ENCODE assay signal across 9 cellular contexts in the genomic region with DNA sequence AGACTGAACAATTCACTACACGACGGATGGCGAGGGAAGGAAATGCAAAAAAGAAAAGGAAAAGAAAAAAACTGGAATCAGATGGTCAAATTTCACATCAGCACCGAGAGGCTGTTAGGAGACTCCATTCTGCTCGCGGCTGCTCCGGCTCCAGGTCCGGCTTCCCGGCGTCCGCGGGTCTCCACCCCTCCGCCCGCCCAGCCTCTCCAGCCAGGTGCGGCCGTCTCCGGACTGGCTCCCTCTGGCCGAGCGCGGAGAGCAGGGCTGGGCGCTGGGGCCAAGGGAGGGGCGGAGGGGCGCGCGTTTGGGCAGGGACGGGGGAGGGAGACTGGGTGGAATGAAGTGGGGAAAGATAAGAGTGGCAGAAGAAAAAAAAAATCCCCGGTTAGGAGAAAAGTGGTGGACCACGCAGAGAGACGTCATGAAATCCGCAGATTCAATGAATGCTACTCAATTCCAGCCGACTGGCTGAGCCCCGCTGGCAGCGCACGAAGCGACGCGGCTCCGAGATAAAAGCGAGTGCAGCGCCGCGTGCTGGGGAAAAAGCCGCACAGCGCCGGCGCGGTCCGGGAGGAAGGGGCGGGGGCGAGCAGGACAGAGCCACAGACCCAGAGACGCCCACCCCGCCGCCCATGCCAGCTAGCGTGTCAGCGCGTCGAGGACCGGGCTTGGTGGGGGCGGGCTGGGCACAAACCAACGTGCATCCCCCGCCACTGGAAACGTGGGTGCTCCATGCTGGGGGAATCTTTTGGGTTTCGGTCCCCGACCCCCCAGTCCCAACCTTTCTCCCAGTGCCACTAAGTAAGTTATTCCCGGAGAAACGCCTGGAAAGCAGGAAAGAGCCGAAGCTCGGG. TPM values are rescaled to one million over a fixed set of nuclear protein-coding genes. Genes with fewer than 3 reads are reported as not detected.
DNase-seq lines count a peak whose midpoint lies in the region; ATAC-seq, FAIRE-seq and TF ChIP-seq lines count a peak whose summit lies in the region.
"Had no signal": no experiment of that assay in that cellular context is flagged by ENCODE, and none has a peak within 500 bp of the region (broad histone marks: within the 10 kb centered on the region; RNA-seq: fewer than 3 reads in every experiment).

A gene with protein sequence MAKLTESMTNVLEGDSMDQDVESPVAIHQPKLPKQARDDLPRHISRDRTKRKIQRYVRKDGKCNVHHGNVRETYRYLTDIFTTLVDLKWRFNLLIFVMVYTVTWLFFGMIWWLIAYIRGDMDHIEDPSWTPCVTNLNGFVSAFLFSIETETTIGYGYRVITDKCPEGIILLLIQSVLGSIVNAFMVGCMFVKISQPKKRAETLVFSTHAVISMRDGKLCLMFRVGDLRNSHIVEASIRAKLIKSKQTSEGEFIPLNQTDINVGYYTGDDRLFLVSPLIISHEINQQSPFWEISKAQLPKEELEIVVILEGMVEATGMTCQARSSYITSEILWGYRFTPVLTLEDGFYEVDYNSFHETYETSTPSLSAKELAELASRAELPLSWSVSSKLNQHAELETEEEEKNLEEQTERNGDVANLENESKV (minus strand): TSS at position 517 of the 854 bp plus-strand sequence. CDS start 75,775 bp downstream, outside the sequence.

- TF ChIP-seq CTCF in bronchial epithelial cell (IDR thresholded peaks at IDR 0.05; ENCODE audit: insufficient read depth, low read length, severe bottlenecking), result peak; percentile 51
- TF ChIP-seq CTCF in upper lobe of right lung (IDR thresholded peaks at IDR 0.05), result peak; percentile 52

- no peak within 1 kb of the TSS for H3K4me3 Mint-ChIP-seq in activated T-helper 2 cell treated with anti-CD3 and anti-CD28 coated beads, Interferon-gamma antibody, Interleukin-2, Interleukin-4, amounts not matched to agents 10 μg/mL and 5 μg/mL and 100 μg/mL, durations not matched to agents 14 hours and 24 hours and 36 hours (ENCODE audit: low read depth)

- no peaks in the 10 kb centered on the region for H3K9me3 Mint-ChIP-seq in activated T-helper 2 cell treated with anti-CD3 and anti-CD28 coated beads, Interferon-gamma antibody, Interleukin-2, Interleukin-4, amounts not matched to agents 10 μg/mL and 5 μg/mL and 100 μg/mL, durations not matched to agents 14 hours and 24 hours and 36 hours

- no peak within 1 kb of the TSS for H3K27ac ChIP-seq in upper lobe of right lung

- ATAC-seq in upper lobe of right lung, result peak; percentile 78
- ATAC-seq in GM19455 (IDR thresholded peaks at IDR 0.05; ENCODE audit: unreplicated experiment), result no peak

- no peaks in the 10 kb centered on the region for H3K9me3 ChIP-seq in upper lobe of right lung

- intact Hi-C loops in upper lobe of right lung (cut with DNase I), result no loop called here
- intact Hi-C loops in activated T-helper 2 cell treated with anti-CD3 and anti-CD28 coated beads, Interferon-gamma antibody, Interleukin-2, Interleukin-4, amounts not matched to agents 10 μg/mL and 5 μg/mL and 100 μg/mL, durations not matched to agents 14 hours and 24 hours and 36 hours (cut with micrococcal nuclease), result loop anchor here (10.0 kb wide), 2 partner anchors 201 to 1221 kb away; a partner anchor contains a TSS

- H3K36me3 ChIP-seq in bronchial epithelial cell (ENCODE audit: control insufficient read depth, insufficient read depth, low read length) (no peaks in the 10 kb centered on the region), upper lobe of right lung (no peaks in the 10 kb centered on the region)

- H3K4me3 ChIP-seq in bronchial epithelial cell (ENCODE audit: low read depth, low read length) (no peak within 1 kb of the TSS), upper lobe of right lung (peak within 1 kb of the TSS; percentile 35)

- peaks cover 58% of the 10 kb centered on the region for H3K27me3 Mint-ChIP-seq in activated T-helper 2 cell treated with anti-CD3 and anti-CD28 coated beads, Interferon-gamma antibody, Interleukin-2, Interleukin-4, amounts not matched to agents 10 μg/mL and 5 μg/mL and 100 μg/mL, durations not matched to agents 14 hours and 24 hours and 36 hours (ENCODE audit: low read depth)

- H3K36me3 Mint-ChIP-seq in activated T-helper 2 cell treated with anti-CD3 and anti-CD28 coated beads, Interferon-gamma antibody, Interleukin-2, Interleukin-4, amounts not matched to agents 10 μg/mL and 5 μg/mL and 100 μg/mL, durations not matched to agents 14 hours and 24 hours and 36 hours (ENCODE audit: low read depth), result no peaks in the 10 kb centered on the region
- H3K36me3 Mint-ChIP-seq: CD4-positive, CD25-positive, alpha-beta regulatory T cell had no signal

- FAIRE-seq in bronchial epithelial cell (lab: Jason Lieb, UNC), result no peak

- no peak within 1 kb of the TSS for H3K27ac Mint-ChIP-seq in activated T-helper 2 cell treated with anti-CD3 and anti-CD28 coated beads, Interferon-gamma antibody, Interleukin-2, Interleukin-4, amounts not matched to agents 10 μg/mL and 5 μg/mL and 100 μg/mL, durations not matched to agents 14 hours and 24 hours and 36 hours
- H3K27ac Mint-ChIP-seq: CD4-positive, CD25-positive, alpha-beta regulatory T cell had no signal

- peaks cover 11% of the 10 kb centered on the region for H3K4me1 ChIP-seq in upper lobe of right lung

- DNase-seq in NCI-H2029 (lab: John Stamatoyannopoulos, UW) (peak; percentile 40), NCI-H2029 treated with DMSO at 0.1 percent for 48 hours (lab: John Stamatoyannopoulos, UW) (no peak), NCI-H2196 (lab: John Stamatoyannopoulos, UW; ENCODE audit: unreplicated experiment) (peak; percentile 84), bronchial epithelial cell (ENCODE audit: low read depth) (no peak), kidney tubule cell (ENCODE audit: low spot score) (peak; percentile 53), upper lobe of right lung (peak; percentile 73)
- DNase-seq in activated T-helper 2 cell treated with anti-CD3 and anti-CD28 coated beads, Interferon-gamma antibody, Interleukin-2, Interleukin-4, amounts not matched to agents 10 μg/mL and 5 μg/mL and 100 μg/mL, durations not matched to agents 14 hours and 24 hours and 36 hours (ENCODE audit: low spot score), result no peak
- DNase-seq: CD4-positive, CD25-positive, alpha-beta regulatory T cell had no signal

- H3K27me3 ChIP-seq in bronchial epithelial cell (ENCODE audit: control insufficient read depth, insufficient read depth, low read length) (peaks cover 18% of the 10 kb centered on the region), upper lobe of right lung (peaks cover 72% of the 10 kb centered on the region)

- peaks cover 1% of the 10 kb centered on the region for H3K4me1 Mint-ChIP-seq in activated T-helper 2 cell treated with anti-CD3 and anti-CD28 coated beads, Interferon-gamma antibody, Interleukin-2, Interleukin-4, amounts not matched to agents 10 μg/mL and 5 μg/mL and 100 μg/mL, durations not matched to agents 14 hours and 24 hours and 36 hours (ENCODE audit: low read depth)

RNA-seq across cellular contexts. Expression of the gene that starts here (rescaled TPM):
- total RNA-seq in bronchial epithelial cell (not detected in 2 replicates), upper lobe of right lung (0.06 TPM)
- total RNA-seq in activated T-helper 2 cell treated with anti-CD3 and anti-CD28 coated beads, Interferon-gamma antibody, Interleukin-2, Interleukin-4, amounts not matched to agents 10 μg/mL and 5 μg/mL and 100 μg/mL, durations not matched to agents 14 hours and 24 hours and 36 hours, result not detected in 2 replicates
- total RNA-seq: CD4-positive, CD25-positive, alpha-beta regulatory T cell had no signal

Comparison
In these comparisons a context has a peak if more than half of its experiments do, and no peak if none do; other contexts are left out.
1. DNase-seq: peak in NCI-H2029 (single experiment), NCI-H2196 (single experiment) and kidney tubule cell (single experiment); none in NCI-H2029 treated with DMSO at 0.1 percent for 48 hours (single experiment), bronchial epithelial cell (single experiment) and activated T-helper 2 cell treated with anti-CD3 and anti-CD28 coated beads, Interferon-gamma antibody, Interleukin-2, Interleukin-4, amounts not matched to agents 10 μg/mL and 5 μg/mL and 100 μg/mL, durations not matched to agents 14 hours and 24 hours and 36 hours (single experiment).
2. Peak in DNase-seq, ATAC-seq and H3K4me3 ChIP-seq in upper lobe of right lung; RNA of the gene not detected or under 1 TPM.